Comparison of ENCODE assay signal across 1 cellular context in the genomic region with DNA sequence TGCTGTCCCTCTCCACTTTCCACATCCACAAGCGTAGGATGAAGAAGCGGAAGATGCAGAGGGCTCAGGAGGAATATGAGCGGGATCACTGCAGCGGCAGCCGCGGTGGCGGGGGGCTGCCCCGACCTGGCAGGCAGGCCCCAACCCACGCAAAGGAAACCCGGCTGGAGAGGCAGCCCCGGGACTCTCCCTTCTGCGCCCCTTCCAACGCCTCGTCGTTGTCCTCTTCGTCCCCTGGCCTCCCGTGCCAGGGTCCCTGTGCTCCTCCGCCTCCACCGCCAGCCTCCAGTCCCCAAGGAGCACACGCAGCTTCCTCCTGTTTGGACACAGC.
TF ChIP-seq lines count a peak whose summit lies in the region.

No MANE protein-coding gene starts in this region.

TF ChIP-seq in WTC11, 78 proteins besides CTCF, POLR2A, EP300 and RAD21 (continued from another document):
- TF ChIP-seq CBFB (CRISPR knock-in tag; IDR thresholded peaks at IDR 0.05; ENCODE audit: low read depth) (no peak), ATF1 (CRISPR knock-in tag; IDR thresholded peaks at IDR 0.05) (no peak), ELF4 (CRISPR knock-in tag; IDR thresholded peaks at IDR 0.05; ENCODE audit: low read depth) (no peak), ZNF317 (CRISPR knock-in tag; IDR thresholded peaks at IDR 0.05; ENCODE audit: borderline replicate concordance, low read depth) (no peak)
- TF ChIP-seq, protein P1, sequence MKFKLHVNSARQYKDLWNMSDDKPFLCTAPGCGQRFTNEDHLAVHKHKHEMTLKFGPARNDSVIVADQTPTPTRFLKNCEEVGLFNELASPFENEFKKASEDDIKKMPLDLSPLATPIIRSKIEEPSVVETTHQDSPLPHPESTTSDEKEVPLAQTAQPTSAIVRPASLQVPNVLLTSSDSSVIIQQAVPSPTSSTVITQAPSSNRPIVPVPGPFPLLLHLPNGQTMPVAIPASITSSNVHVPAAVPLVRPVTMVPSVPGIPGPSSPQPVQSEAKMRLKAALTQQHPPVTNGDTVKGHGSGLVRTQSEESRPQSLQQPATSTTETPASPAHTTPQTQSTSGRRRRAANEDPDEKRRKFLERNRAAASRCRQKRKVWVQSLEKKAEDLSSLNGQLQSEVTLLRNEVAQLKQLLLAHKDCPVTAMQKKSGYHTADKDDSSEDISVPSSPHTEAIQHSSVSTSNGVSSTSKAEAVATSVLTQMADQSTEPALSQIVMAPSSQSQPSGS (CRISPR knock-in tag; IDR thresholded peaks at IDR 0.05; ENCODE audit: borderline replicate concordance, low read depth), result no peak
- TF ChIP-seq, protein P2, sequence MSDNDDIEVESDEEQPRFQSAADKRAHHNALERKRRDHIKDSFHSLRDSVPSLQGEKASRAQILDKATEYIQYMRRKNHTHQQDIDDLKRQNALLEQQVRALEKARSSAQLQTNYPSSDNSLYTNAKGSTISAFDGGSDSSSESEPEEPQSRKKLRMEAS (CRISPR knock-in tag; IDR thresholded peaks at IDR 0.05), result no peak
TF ChIP-seq in WTC11: peak in this region for 0.
